In genomic region chr12:54352022-54352531, GRCh38 we compare ENCODE assay signal across 8 cellular contexts. TPM values are rescaled to one million over a fixed set of nuclear protein-coding genes. Genes with fewer than 3 reads are reported as not detected.
A peak's percentile ranks its signal among the peaks of the same experiment; 100 is the strongest.
DNase-seq lines count a peak whose midpoint lies in the region; ATAC-seq and TF ChIP-seq lines count a peak whose summit lies in the region.

No MANE protein-coding gene starts in this region.

- no peak overlapping the region for H3K18ac ChIP-seq in mesenchymal stem cell (ENCODE audit: low read depth in 1 of 2, low read length in 2 of 2)

- H3K9me3 ChIP-seq in DOHH2 (ENCODE audit: control insufficient read depth, insufficient read depth, low read length) (no peaks in the 10 kb centered on the region), mesenchymal stem cell (ENCODE audit: control insufficient read depth, low read length) (no peaks in the 10 kb centered on the region), stomach (no peaks in the 10 kb centered on the region), Karpas-422 (ENCODE audit: low read length) (no peaks in the 10 kb centered on the region)

- no peak overlapping the region for H2AK5ac ChIP-seq in mesenchymal stem cell (ENCODE audit: low read length, severe bottlenecking)

- DNase-seq in NCI-H748 (lab: John Stamatoyannopoulos, UW; ENCODE audit: unreplicated experiment) = peak; percentile 92
- DNase-seq in central memory CD8-positive, alpha-beta T cell (ENCODE audit: low spot score in 2 of 2) = no peak
- DNase-seq in mesenchymal stem cell = peak; percentile 70
- DNase-seq in stomach = peak; percentile 49
- no peak for DNase-seq in germinal center (ENCODE audit: low spot score)
- no peak for DNase-seq in Karpas-422

- no peak for TF ChIP-seq POLR2A in stomach (IDR thresholded peaks at IDR 0.05)

- no peaks in the 10 kb centered on the region for H3K9me3 Mint-ChIP-seq in central memory CD8-positive, alpha-beta T cell

- H3K23ac ChIP-seq in mesenchymal stem cell (ENCODE audit: low read length in 2 of 2) = no peak overlapping the region

- no peak overlapping the region for H2BK120ac ChIP-seq in mesenchymal stem cell (ENCODE audit: low read depth, low read length)

- peaks cover 37% of the 10 kb centered on the region for H3K36me3 Mint-ChIP-seq in central memory CD8-positive, alpha-beta T cell (ENCODE audit: insufficient read depth)

- no peaks in the 10 kb centered on the region for H3K27me3 Mint-ChIP-seq in central memory CD8-positive, alpha-beta T cell

- H2AFZ ChIP-seq in mesenchymal stem cell (ENCODE audit: low read depth, low read length) = no peak overlapping the region
- H2AFZ ChIP-seq in Karpas-422 (ENCODE audit: low read length) = no peak overlapping the region

- peaks cover 5% of the 10 kb centered on the region for H3K4me1 Mint-ChIP-seq in central memory CD8-positive, alpha-beta T cell

- intact Hi-C loops in stomach (cut with DNase I; ENCODE audit: low total_unique reads) = no loop called here

- H2BK15ac ChIP-seq in mesenchymal stem cell (ENCODE audit: low read depth, poor library complexity, severe bottlenecking) = peak overlapping the region; percentile 62

- peaks cover 3% of the 10 kb centered on the region for H3K79me1 ChIP-seq in mesenchymal stem cell (replicated peaks; ENCODE audit: low read length, poor library complexity, severe bottlenecking)

- no peak overlapping the region for H3K27ac ChIP-seq in DOHH2 (ENCODE audit: low read depth, low read length)
- no peak overlapping the region for H3K27ac ChIP-seq in mesenchymal stem cell (ENCODE audit: low read length, poor library complexity, severe bottlenecking)
- H3K27ac ChIP-seq in stomach = peak overlapping the region; percentile 41 to 84 (median 66)
- H3K27ac ChIP-seq in Karpas-422 (ENCODE audit: low read length) = no peak overlapping the region

- no peak overlapping the region for H3K27ac Mint-ChIP-seq in central memory CD8-positive, alpha-beta T cell (ENCODE audit: low read depth)

- 6% methylated on average over 17 of the region's 21 CpGs for WGBS in mesenchymal stem cell
- 15 to 26% (median 20%) methylated on average over 13 to 21 of the region's 21 CpGs for WGBS in stomach, 5 donors

- peak overlapping the region; percentile 10 for H4K8ac ChIP-seq in mesenchymal stem cell (ENCODE audit: low read length)

- H3K4me3 Mint-ChIP-seq in central memory CD8-positive, alpha-beta T cell = peak overlapping the region; percentile 30

- H2BK5ac ChIP-seq in mesenchymal stem cell (ENCODE audit: low read depth, low read length, poor library complexity, severe bottlenecking) = no peak overlapping the region

- H3K4me1 ChIP-seq in DOHH2 (ENCODE audit: control insufficient read depth, low read length) (peaks cover 52% of the 10 kb centered on the region), mesenchymal stem cell (ENCODE audit: control insufficient read depth, insufficient read depth, low read depth, low read length) (peaks cover 16% of the 10 kb centered on the region), stomach (peaks cover 16 to 53% (median 40%) of the 10 kb centered on the region in 4 donors), Karpas-422 (ENCODE audit: low read length) (peaks cover 30% of the 10 kb centered on the region)

- no peak overlapping the region for H2BK12ac ChIP-seq in mesenchymal stem cell (ENCODE audit: low read length in 2 of 2)

- H4K91ac ChIP-seq in mesenchymal stem cell (ENCODE audit: low read length) = no peak overlapping the region

- TF ChIP-seq CTCF in DOHH2 (IDR thresholded peaks at IDR 0.05; ENCODE audit: low read depth, low read length, poor library complexity, severe bottlenecking) = no peak
- no peak for TF ChIP-seq CTCF in stomach (IDR thresholded peaks at IDR 0.05)

- H3K36me3 ChIP-seq in DOHH2 (ENCODE audit: control insufficient read depth, low read length) (peaks cover 39% of the 10 kb centered on the region), mesenchymal stem cell (ENCODE audit: control insufficient read depth in 1 of 2, insufficient read depth in 2 of 2, low read depth in 1 of 2, low read length in 2 of 2) (peaks cover 42 to 46% of the 10 kb centered on the region in 2 experiments), stomach (peaks cover 41 to 57% (median 50%) of the 10 kb centered on the region in 4 donors), Karpas-422 (ENCODE audit: insufficient read depth, low read length) (peaks cover 19% of the 10 kb centered on the region)

- no peak overlapping the region for H3K4ac ChIP-seq in mesenchymal stem cell (ENCODE audit: low read depth in 1 of 2, low read length in 2 of 2)

- H3K79me2 ChIP-seq in DOHH2 (ENCODE audit: control insufficient read depth, low read length) (no peaks in the 10 kb centered on the region), Karpas-422 (ENCODE audit: low read length) (no peaks in the 10 kb centered on the region)

- H3K9ac ChIP-seq in mesenchymal stem cell (ENCODE audit: low read length) = peak overlapping the region; percentile 79
- H3K9ac ChIP-seq in Karpas-422 (ENCODE audit: low read length) = no peak overlapping the region

- no peak for ATAC-seq in central memory CD8-positive, alpha-beta T cell (replicated peaks; ENCODE audit: extremely low read depth, poor library complexity, severe bottlenecking)
- ATAC-seq in GM18858 (IDR thresholded peaks at IDR 0.05; ENCODE audit: unreplicated experiment) = no peak

- H4K20me1 ChIP-seq in DOHH2 (ENCODE audit: control insufficient read depth, insufficient read depth, low read depth, low read length) = no peaks in the 10 kb centered on the region
- no peaks in the 10 kb centered on the region for H4K20me1 ChIP-seq in Karpas-422 (ENCODE audit: insufficient read depth, low read depth, low read length)

- H3F3A ChIP-seq in DOHH2 (ENCODE audit: control insufficient read depth, insufficient read depth) = peaks cover 9% of the 10 kb centered on the region; the same call in 1 of the 2 replicates

- H3K4me2 ChIP-seq in DOHH2 (ENCODE audit: low read length) (peak overlapping the region; percentile 53), mesenchymal stem cell (ENCODE audit: low read length, poor library complexity, severe bottlenecking) (no peak overlapping the region), Karpas-422 (ENCODE audit: low read depth, low read length, poor library complexity, severe bottlenecking) (no peak overlapping the region)

- H3K14ac ChIP-seq in mesenchymal stem cell (ENCODE audit: low read length in 2 of 2) = no peak overlapping the region

- H3K4me3 ChIP-seq in DOHH2 (ENCODE audit: low read length) (peak overlapping the region; percentile 37), mesenchymal stem cell (ENCODE audit: insufficient read depth in 1 of 2, low read depth in 1 of 2, low read length in 2 of 2) (peak overlapping the region in 1 of 2 experiments; percentile 27), stomach (peak overlapping the region in 3 of 4 donors; percentile 11 to 27 (median 20)), Karpas-422 (ENCODE audit: low read length) (no peak overlapping the region)

- H3K9me2 ChIP-seq in DOHH2 (replicated peaks; ENCODE audit: control insufficient read depth, low read length) (no peaks in the 10 kb centered on the region), Karpas-422 (replicated peaks; ENCODE audit: insufficient read depth, low read length) (no peaks in the 10 kb centered on the region)

- H3K27me3 ChIP-seq in DOHH2 (ENCODE audit: control insufficient read depth, low read length) (no peaks in the 10 kb centered on the region), mesenchymal stem cell (ENCODE audit: control insufficient read depth in 1 of 2, insufficient read depth in 1 of 2, low read length in 2 of 2) (no peaks in the 10 kb centered on the region), stomach (no peaks in the 10 kb centered on the region), Karpas-422 (ENCODE audit: low read length) (no peaks in the 10 kb centered on the region)

- no peak for TF ChIP-seq EP300 in stomach (IDR thresholded peaks at IDR 0.05)

RNA-seq across cellular contexts. Expression of gene GPR84, which starts 12.2 kb away (rescaled TPM):
- polyA plus RNA-seq in mesenchymal stem cell (2013, experiment 1 of 2) = not detected
- not detected for polyA plus RNA-seq in mesenchymal stem cell (2013, experiment 2 of 2)
- not detected for total RNA-seq in stomach
- 1 to 10 TPM in 1 of 3 donors, under 1 TPM in 2; 0.46 to 1.4 (median 0.50) TPM for polyA plus RNA-seq in stomach
- total RNA-seq in Karpas-422 (2014; rRNA removed; shearing (Covaris generic); ENCODE audit: low replicate concordance) = 0.29 TPM in 1 of 2 replicates, not detected in the other

RNA-seq across cellular contexts. Expression of gene COPZ1, which starts 27.1 kb away (rescaled TPM):
- 182 TPM for polyA plus RNA-seq in mesenchymal stem cell (2013, experiment 1 of 2)
- 182 TPM for polyA plus RNA-seq in mesenchymal stem cell (2013, experiment 2 of 2)
- 10 to 100 TPM; 14.6 to 91.6 (median 42.4) TPM for total RNA-seq in stomach
- polyA plus RNA-seq in stomach = 100 to 1,000 TPM in 2 of 3 donors, 10 to 100 TPM in 1; 92.4 to 133 (median 108) TPM
- 103 and 164 TPM in 2 replicates for total RNA-seq in Karpas-422 (2014; rRNA removed; shearing (Covaris generic); ENCODE audit: low replicate concordance)

RNA-seq across cellular contexts. Expression of gene ZNF385A, which starts 32.5 kb away (rescaled TPM):
- 16.2 TPM for polyA plus RNA-seq in mesenchymal stem cell (2013, experiment 1 of 2)
- 17.1 TPM for polyA plus RNA-seq in mesenchymal stem cell (2013, experiment 2 of 2)
- total RNA-seq in stomach = 10 to 100 TPM in 1 of 5 donors, 1 to 10 TPM in 4; 1.2 to 35.7 (median 2.6) TPM
- polyA plus RNA-seq in stomach = 10 to 100 TPM; 16.9 to 35.1 (median 17.6) TPM
- total RNA-seq in Karpas-422 (2014; rRNA removed; shearing (Covaris generic); ENCODE audit: low replicate concordance) = 4.1 and 12.2 TPM in 2 replicates

RNA-seq across cellular contexts. Expression of gene NFE2, which starts 51.3 kb away (rescaled TPM):
- polyA plus RNA-seq in mesenchymal stem cell (2013, experiment 1 of 2) = 0.12 TPM
- polyA plus RNA-seq in mesenchymal stem cell (2013, experiment 2 of 2) = 0.10 TPM
- total RNA-seq in stomach = 1 to 10 TPM in 1 of 5 donors, under 1 TPM in 1, not detected in 3; 0.37 to 2.0 TPM
- polyA plus RNA-seq in stomach = under 1 TPM in 2 of 3 donors, not detected in 1; 0.20 to 1.00 TPM
- total RNA-seq in Karpas-422 (2014; rRNA removed; shearing (Covaris generic); ENCODE audit: low replicate concordance) = not detected in 2 replicates

Comparison
In these comparisons a context has a peak if more than half of its experiments do, and no peak if none do; other contexts are left out.
1. H3K27ac ChIP-seq: peak in stomach (5 of 5); none in DOHH2 (single experiment), mesenchymal stem cell (single experiment) and Karpas-422 (single experiment).
2. DNase-seq: peak in NCI-H748 (single experiment), mesenchymal stem cell (single experiment) and stomach (single experiment); none in central memory CD8-positive, alpha-beta T cell (0 of 2), germinal center (single experiment) and Karpas-422 (single experiment).